ENCODE assay signal across 17 cellular contexts in genomic region chr2:239673641-239674040, GRCh38.
DNase-seq lines count a peak whose midpoint lies in the region; ATAC-seq and TF ChIP-seq lines count a peak whose summit lies in the region.
"Had no signal": no experiment of that assay in that cellular context is flagged by ENCODE, and none has a peak within 500 bp of the region (broad histone marks: within the 10 kb centered on the region; RNA-seq: fewer than 3 reads in every experiment).

No MANE protein-coding gene starts in this region.

- peaks cover 3% of the 10 kb centered on the region for H3K4me1 Mint-ChIP-seq in T-helper 17 cell
- H3K4me1 Mint-ChIP-seq: B cell had no signal

- DNase-seq in cardiac septum (ENCODE audit: low spot score) (peak; percentile 43), right cardiac atrium (no peak), T-helper 17 cell (no peak), osteoblast (ENCODE audit: insufficient read length, low spot score, missing footprints) (peak; percentile 21), upper lobe of right lung (peak; percentile 43)
- DNase-seq in activated naive CD4-positive, alpha-beta T cell (lab: John Stamatoyannopoulos, UW) = no peak
- DNase-seq: CD4-positive, alpha-beta memory T cell; COR-L47; DMS153; DMS79 treated with DMSO at 0.1 percent for 48 hours; EL; GM23248 had no signal

- H3K9me3 ChIP-seq in right cardiac atrium (ENCODE audit: control insufficient read depth, low read length) (no peaks in the 10 kb centered on the region), T-helper 17 cell (ENCODE audit: control insufficient read depth, low read length, poor library complexity, severe bottlenecking) (no peaks in the 10 kb centered on the region), osteoblast (ENCODE audit: low read depth, low read length) (no peaks in the 10 kb centered on the region), upper lobe of right lung (no peaks in the 10 kb centered on the region)

- peak overlapping the region; percentile 51 for H3K27ac Mint-ChIP-seq in T-helper 17 cell
- H3K27ac Mint-ChIP-seq: B cell had no signal

- ATAC-seq in right cardiac atrium (no peak), T-helper 17 cell (no peak), upper lobe of right lung (no peak), HG02642 (IDR thresholded peaks at IDR 0.05; ENCODE audit: poor library complexity, unreplicated experiment) (no peak)
- ATAC-seq: HCT116, HepG2 had no signal

- 84% methylated on average over 10 of the region's 10 CpGs for whole genome bisulfite sequencing in right cardiac atrium

- no peak overlapping the region for H3K4me3 ChIP-seq in right cardiac atrium (ENCODE audit: low read length)
- no peak overlapping the region for H3K4me3 ChIP-seq in osteoblast (ENCODE audit: insufficient read depth, low read length)
- no peak overlapping the region for H3K4me3 ChIP-seq in upper lobe of right lung
- H3K4me3 ChIP-seq: GM23248 had no signal

- H2AFZ ChIP-seq in osteoblast (ENCODE audit: low read length) = no peak overlapping the region
- H2AFZ ChIP-seq: GM23248 had no signal

- no peak overlapping the region for H3K4me3 Mint-ChIP-seq in T-helper 17 cell
- H3K4me3 Mint-ChIP-seq: B cell; CD4-positive, alpha-beta memory T cell had no signal

- H3K4me1 ChIP-seq in right cardiac atrium (ENCODE audit: control insufficient read depth, insufficient read depth, low read length) (no peaks in the 10 kb centered on the region), osteoblast (ENCODE audit: insufficient read depth, low read length) (no peaks in the 10 kb centered on the region), upper lobe of right lung (no peaks in the 10 kb centered on the region)

- no peaks in the 10 kb centered on the region for H3K27me3 ChIP-seq in right cardiac atrium (ENCODE audit: control insufficient read depth, insufficient read depth)
- H3K27me3 ChIP-seq in osteoblast (ENCODE audit: insufficient read depth, low read length) = no peaks in the 10 kb centered on the region
- no peaks in the 10 kb centered on the region for H3K27me3 ChIP-seq in upper lobe of right lung

- H3K36me3 ChIP-seq in osteoblast (ENCODE audit: insufficient read depth, low read length) (no peaks in the 10 kb centered on the region), upper lobe of right lung (no peaks in the 10 kb centered on the region)

- TF ChIP-seq CTCF in osteoblast (IDR thresholded peaks at IDR 0.05; ENCODE audit: extremely low read depth, low read depth, low read length) (no peak), upper lobe of right lung (IDR thresholded peaks at IDR 0.05) (no peak)

- H3K79me2 ChIP-seq in osteoblast (ENCODE audit: insufficient read depth, low read length) = no peaks in the 10 kb centered on the region

- H3K27ac ChIP-seq in right cardiac atrium (ENCODE audit: low read length) = no peak overlapping the region
- no peak overlapping the region for H3K27ac ChIP-seq in osteoblast (ENCODE audit: low read depth, low read length)
- no peak overlapping the region for H3K27ac ChIP-seq in upper lobe of right lung
- H3K27ac ChIP-seq: C4-2B, GM23248 had no signal

- intact Hi-C loops in cardiac septum (cut with DNase I) (no loop called here), right cardiac atrium (cut with DNase I) (no loop called here), upper lobe of right lung (cut with DNase I) (no loop called here)

- peaks cover 5% of the 10 kb centered on the region for H3K27me3 Mint-ChIP-seq in T-helper 17 cell

- H4K20me1 ChIP-seq in osteoblast (ENCODE audit: insufficient read depth, low read length) = no peaks in the 10 kb centered on the region

- no peak overlapping the region for H3K4me2 ChIP-seq in osteoblast (ENCODE audit: insufficient read depth, low read length)

- peaks cover 3% of the 10 kb centered on the region for H3K36me3 Mint-ChIP-seq in T-helper 17 cell (ENCODE audit: low read depth)
- H3K36me3 Mint-ChIP-seq: CD4-positive, alpha-beta memory T cell had no signal

Comparison
In these comparisons a context has a peak if more than half of its experiments do, and no peak if none do; other contexts are left out.
1. DNase-seq: peak in cardiac septum (single experiment), osteoblast (single experiment) and upper lobe of right lung (single experiment); none in right cardiac atrium (0 of 3), T-helper 17 cell (0 of 3) and activated naive CD4-positive, alpha-beta T cell (0 of 4).